1 cellular context compared by ENCODE assay signal in the genomic region with DNA sequence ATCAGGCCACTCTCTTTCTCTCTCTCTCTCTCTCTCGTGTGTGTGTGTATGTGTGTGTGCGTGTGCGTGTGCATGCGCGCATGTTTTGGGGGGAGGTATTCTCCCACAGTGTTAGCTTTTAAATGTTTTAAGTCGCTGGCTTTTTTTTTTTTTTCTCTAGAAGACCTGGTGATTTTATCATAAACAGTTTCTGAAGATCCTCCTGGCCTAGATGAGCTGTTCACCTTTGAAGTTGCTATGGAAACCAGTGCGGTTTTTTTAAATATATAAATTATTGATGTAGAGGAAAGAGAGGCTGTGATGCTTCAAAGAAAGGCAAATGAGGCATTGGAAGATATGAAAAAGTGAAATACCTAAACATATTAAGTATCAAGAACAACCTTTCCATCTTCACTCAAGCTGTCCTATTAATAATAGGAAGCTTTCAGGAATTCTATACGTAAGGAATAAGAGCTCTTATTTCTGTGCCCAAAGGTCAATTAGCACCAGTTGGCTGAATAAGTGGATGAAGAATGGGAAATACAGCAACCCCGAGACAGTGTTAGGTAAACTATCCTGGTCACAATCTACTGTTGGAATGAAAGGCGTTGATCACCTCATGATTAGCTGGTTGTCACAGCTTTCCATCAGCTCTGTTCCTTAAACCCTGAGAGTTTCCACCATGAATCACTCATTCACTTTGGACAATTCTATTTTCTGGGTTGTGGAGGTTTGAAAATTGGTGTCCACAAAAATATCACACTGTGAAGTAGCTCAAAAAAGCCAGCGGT.
TF ChIP-seq lines count a peak whose summit lies in the region.

No MANE protein-coding gene starts in this region.

TF ChIP-seq in K562, 482 proteins besides CTCF, POLR2A, EP300 and RAD21 (continued from another document):
- TF ChIP-seq, protein P1, sequence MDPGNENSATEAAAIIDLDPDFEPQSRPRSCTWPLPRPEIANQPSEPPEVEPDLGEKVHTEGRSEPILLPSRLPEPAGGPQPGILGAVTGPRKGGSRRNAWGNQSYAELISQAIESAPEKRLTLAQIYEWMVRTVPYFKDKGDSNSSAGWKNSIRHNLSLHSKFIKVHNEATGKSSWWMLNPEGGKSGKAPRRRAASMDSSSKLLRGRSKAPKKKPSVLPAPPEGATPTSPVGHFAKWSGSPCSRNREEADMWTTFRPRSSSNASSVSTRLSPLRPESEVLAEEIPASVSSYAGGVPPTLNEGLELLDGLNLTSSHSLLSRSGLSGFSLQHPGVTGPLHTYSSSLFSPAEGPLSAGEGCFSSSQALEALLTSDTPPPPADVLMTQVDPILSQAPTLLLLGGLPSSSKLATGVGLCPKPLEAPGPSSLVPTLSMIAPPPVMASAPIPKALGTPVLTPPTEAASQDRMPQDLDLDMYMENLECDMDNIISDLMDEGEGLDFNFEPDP (CRISPR knock-in tag; IDR thresholded peaks at IDR 0.05): no peak
- TF ChIP-seq ZNF146 (CRISPR knock-in tag; IDR thresholded peaks at IDR 0.05; ENCODE audit: unreplicated experiment) (no peak), TBP (optimal IDR thresholded peaks at IDR 0.05; ENCODE audit: low read depth, low read length) (no peak), TEAD2 (tag; IDR thresholded peaks at IDR 0.05) (no peak), ZSCAN29 (IDR thresholded peaks at IDR 0.05) (no peak), HMG20A (CRISPR knock-in tag; conservative IDR thresholded peaks at IDR 0.05) (no peak)
